Comparison of ENCODE assay signal across 1 cellular context in genomic region chr11:47350315-47350714, GRCh38.
TF ChIP-seq lines count a peak whose summit lies in the region.

No MANE protein-coding gene starts in this region.

TF ChIP-seq in HepG2, 621 proteins besides CTCF, POLR2A, EP300 and RAD21:
- TF ChIP-seq NFIC (IDR thresholded peaks at IDR 0.05; ENCODE audit: low read length): no peak
- no peak for TF ChIP-seq TEAD2 (CRISPR knock-in tag; IDR thresholded peaks at IDR 0.05)
- no peak for TF ChIP-seq ZNF639 (CRISPR knock-in tag; conservative IDR thresholded peaks at IDR 0.05)
- no peak for TF ChIP-seq ZNF570 (CRISPR knock-in tag; IDR thresholded peaks at IDR 0.05; ENCODE audit: borderline replicate concordance)
